Comparison of ENCODE assay signal across 1 cellular context in the genomic region with DNA sequence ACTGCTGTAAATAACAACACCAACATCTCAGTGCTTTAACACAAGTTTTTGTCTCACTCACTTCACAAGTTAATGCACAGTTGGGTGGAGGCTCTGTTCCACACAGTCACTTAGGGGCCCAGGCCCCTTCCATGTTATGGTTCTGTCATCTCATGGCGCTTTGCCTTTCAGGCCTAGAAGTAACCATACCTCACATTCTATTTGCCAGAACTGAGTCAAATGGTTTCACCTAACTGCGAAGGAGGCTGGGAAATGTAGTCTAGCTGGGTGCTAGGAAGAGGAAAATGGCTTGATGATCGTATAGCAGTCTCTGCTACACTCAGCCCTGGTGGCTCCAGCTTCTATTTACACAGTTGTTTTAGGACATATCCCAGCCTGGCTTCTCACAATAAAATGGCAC.
A peak's percentile ranks its signal among the peaks of the same experiment; 100 is the strongest.
TF ChIP-seq lines count a peak whose summit lies in the region.

No MANE protein-coding gene starts in this region.

TF ChIP-seq in HEK293, 187 proteins besides CTCF, POLR2A, EP300 and RAD21:
- TF ChIP-seq, protein P1, sequence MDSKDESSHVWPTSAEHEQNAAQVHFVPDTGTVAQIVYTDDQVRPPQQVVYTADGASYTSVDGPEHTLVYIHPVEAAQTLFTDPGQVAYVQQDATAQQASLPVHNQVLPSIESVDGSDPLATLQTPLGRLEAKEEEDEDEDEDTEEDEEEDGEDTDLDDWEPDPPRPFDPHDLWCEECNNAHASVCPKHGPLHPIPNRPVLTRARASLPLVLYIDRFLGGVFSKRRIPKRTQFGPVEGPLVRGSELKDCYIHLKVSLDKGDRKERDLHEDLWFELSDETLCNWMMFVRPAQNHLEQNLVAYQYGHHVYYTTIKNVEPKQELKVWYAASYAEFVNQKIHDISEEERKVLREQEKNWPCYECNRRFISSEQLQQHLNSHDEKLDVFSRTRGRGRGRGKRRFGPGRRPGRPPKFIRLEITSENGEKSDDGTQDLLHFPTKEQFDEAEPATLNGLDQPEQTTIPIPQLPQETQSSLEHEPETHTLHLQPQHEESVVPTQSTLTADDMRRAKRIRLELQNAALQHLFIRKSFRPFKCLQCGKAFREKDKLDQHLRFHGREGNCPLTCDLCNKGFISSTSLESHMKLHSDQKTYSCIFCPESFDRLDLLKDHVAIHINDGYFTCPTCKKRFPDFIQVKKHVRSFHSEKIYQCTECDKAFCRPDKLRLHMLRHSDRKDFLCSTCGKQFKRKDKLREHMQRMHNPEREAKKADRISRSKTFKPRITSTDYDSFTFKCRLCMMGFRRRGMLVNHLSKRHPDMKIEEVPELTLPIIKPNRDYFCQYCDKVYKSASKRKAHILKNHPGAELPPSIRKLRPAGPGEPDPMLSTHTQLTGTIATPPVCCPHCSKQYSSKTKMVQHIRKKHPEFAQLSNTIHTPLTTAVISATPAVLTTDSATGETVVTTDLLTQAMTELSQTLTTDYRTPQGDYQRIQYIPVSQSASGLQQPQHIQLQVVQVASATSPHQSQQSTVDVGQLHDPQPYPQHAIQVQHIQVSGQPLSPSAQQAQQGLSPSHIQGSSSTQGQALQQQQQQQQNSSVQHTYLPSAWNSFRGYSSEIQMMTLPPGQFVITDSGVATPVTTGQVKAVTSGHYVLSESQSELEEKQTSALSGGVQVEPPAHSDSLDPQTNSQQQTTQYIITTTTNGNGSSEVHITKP (tag by site-specific recombination; IDR thresholded peaks at IDR 0.05), result peak; percentile 87
- TF ChIP-seq REPIN1 (tag by site-specific recombination; IDR thresholded peaks at IDR 0.05; ENCODE audit: low read depth), result no peak
- TF ChIP-seq, protein P2, sequence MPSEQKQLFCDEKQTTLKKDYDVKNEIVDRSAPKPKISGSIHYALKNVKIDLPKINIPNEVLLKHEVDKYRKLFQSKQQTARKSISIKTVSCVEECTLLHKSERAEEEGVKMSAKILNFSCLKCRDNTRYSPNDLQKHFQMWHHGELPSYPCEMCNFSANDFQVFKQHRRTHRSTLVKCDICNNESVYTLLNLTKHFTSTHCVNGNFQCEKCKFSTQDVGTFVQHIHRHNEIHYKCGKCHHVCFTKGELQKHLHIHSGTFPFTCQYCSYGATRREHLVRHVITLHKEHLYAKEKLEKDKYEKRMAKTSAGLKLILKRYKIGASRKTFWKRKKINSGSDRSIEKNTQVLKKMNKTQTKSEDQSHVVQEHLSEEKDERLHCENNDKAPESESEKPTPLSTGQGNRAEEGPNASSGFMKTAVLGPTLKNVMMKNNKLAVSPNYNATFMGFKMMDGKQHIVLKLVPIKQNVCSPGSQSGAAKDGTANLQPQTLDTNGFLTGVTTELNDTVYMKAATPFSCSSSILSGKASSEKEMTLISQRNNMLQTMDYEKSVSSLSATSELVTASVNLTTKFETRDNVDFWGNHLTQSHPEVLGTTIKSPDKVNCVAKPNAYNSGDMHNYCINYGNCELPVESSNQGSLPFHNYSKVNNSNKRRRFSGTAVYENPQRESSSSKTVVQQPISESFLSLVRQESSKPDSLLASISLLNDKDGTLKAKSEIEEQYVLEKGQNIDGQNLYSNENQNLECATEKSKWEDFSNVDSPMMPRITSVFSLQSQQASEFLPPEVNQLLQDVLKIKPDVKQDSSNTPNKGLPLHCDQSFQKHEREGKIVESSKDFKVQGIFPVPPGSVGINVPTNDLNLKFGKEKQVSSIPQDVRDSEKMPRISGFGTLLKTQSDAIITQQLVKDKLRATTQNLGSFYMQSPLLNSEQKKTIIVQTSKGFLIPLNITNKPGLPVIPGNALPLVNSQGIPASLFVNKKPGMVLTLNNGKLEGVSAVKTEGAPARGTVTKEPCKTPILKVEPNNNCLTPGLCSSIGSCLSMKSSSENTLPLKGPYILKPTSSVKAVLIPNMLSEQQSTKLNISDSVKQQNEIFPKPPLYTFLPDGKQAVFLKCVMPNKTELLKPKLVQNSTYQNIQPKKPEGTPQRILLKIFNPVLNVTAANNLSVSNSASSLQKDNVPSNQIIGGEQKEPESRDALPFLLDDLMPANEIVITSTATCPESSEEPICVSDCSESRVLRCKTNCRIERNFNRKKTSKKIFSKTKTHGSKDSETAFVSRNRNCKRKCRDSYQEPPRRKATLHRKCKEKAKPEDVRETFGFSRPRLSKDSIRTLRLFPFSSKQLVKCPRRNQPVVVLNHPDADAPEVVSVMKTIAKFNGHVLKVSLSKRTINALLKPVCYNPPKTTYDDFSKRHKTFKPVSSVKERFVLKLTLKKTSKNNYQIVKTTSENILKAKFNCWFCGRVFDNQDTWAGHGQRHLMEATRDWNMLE (tag by site-specific recombination; conservative IDR thresholded peaks at IDR 0.05; ENCODE audit: low read depth), result no peak
